12 cellular contexts compared by ENCODE assay signal in the genomic region with DNA sequence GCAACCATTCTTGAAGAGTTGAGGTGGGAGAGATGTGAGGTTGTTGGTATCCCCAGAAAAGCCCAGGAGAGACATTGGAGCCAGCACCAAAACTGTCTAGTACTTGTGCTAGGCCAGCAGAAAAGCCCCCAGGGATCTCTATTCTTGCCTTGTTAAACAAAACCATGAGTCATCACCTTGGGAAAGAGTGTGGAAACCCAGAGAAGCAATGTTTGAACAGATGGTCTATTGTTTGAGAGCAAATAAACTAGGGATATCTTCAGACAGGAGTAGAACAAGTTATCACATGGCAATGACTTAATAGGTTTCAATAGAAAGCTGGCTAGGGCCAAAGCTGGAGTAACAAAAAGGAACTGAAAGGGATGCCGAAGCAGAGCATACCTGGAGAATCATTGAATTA.
DNase-seq lines count a peak whose midpoint lies in the region; ATAC-seq and TF ChIP-seq lines count a peak whose summit lies in the region.
"Had no signal": no experiment of that assay in that cellular context is flagged by ENCODE, and none has a peak within 500 bp of the region (broad histone marks: within the 10 kb centered on the region; RNA-seq: fewer than 3 reads in every experiment).

No MANE protein-coding gene starts in this region.

- H3K9me3 Mint-ChIP-seq in CD8-positive, alpha-beta T cell = no peaks in the 10 kb centered on the region

- H3K79me2 ChIP-seq in mesendoderm (ENCODE audit: control insufficient read depth, insufficient read depth, low read length) = no peaks in the 10 kb centered on the region

- no peaks in the 10 kb centered on the region for H3K36me3 ChIP-seq in mesendoderm (ENCODE audit: control insufficient read depth, insufficient read depth, low read length)
- H3K36me3 ChIP-seq in CD8-positive, alpha-beta T cell (ENCODE audit: insufficient read depth, low read length) = no peaks in the 10 kb centered on the region
- H3K36me3 ChIP-seq: ascending aorta, Peyer's patch had no signal

- no CpG with 5 or more reads among the region's 1 CpG for WGBS in mesendoderm (ENCODE audit: extremely low coverage, insufficient coverage, low lambda C conversion rate)

- no peaks in the 10 kb centered on the region for H3K27me3 Mint-ChIP-seq in CD8-positive, alpha-beta T cell (ENCODE audit: low read depth)
- H3K27me3 Mint-ChIP-seq: activated CD4-positive, alpha-beta T cell treated with anti-CD3 and anti-CD28 coated beads, Interleukin-2, amount 10 ng/mL, durations not matched to agents 7 days and 5 days; progenitor cell of endocrine pancreas had no signal

- no peaks in the 10 kb centered on the region for H3K36me3 Mint-ChIP-seq in CD8-positive, alpha-beta T cell

- no peaks in the 10 kb centered on the region for H3K4me1 ChIP-seq in mesendoderm (ENCODE audit: control insufficient read depth, low read depth, low read length)
- H3K4me1 ChIP-seq in CD8-positive, alpha-beta T cell (ENCODE audit: insufficient read depth, low read length) = no peaks in the 10 kb centered on the region
- H3K4me1 ChIP-seq: ascending aorta, Peyer's patch had no signal

- H3K9ac ChIP-seq in mesendoderm (ENCODE audit: low read length) = no peak overlapping the region

- no peak overlapping the region for H2BK15ac ChIP-seq in mesendoderm (replicated peaks; ENCODE audit: low read depth)

- CTCF ChIA-PET in CD8-positive, alpha-beta T cell (lab: Charles Lee) = no interaction called here

- no peaks in the 10 kb centered on the region for H3K9me3 ChIP-seq in CD8-positive, alpha-beta T cell (ENCODE audit: low read length)
- H3K9me3 ChIP-seq: ascending aorta, Peyer's patch had no signal

- no peaks in the 10 kb centered on the region for H3K27me3 ChIP-seq in mesendoderm (ENCODE audit: insufficient read depth, low read length, poor library complexity)
- no peaks in the 10 kb centered on the region for H3K27me3 ChIP-seq in CD8-positive, alpha-beta T cell (ENCODE audit: insufficient read depth, low read length)
- H3K27me3 ChIP-seq: ascending aorta, Peyer's patch had no signal

- H3K4me3 ChIP-seq in mesendoderm (ENCODE audit: low read length) = no peak overlapping the region
- H3K4me3 ChIP-seq in CD8-positive, alpha-beta T cell (ENCODE audit: low read depth, low read length) = no peak overlapping the region
- H3K4me3 ChIP-seq: ascending aorta, Peyer's patch had no signal

- no peak for ATAC-seq in HG02970 (IDR thresholded peaks at IDR 0.05; ENCODE audit: low FRiP score, unreplicated experiment)
- ATAC-seq in CD8-positive, alpha-beta T cell = no peak

- no peaks in the 10 kb centered on the region for H3K4me1 Mint-ChIP-seq in CD8-positive, alpha-beta T cell (ENCODE audit: low read depth)

- H2AK5ac ChIP-seq in mesendoderm (ENCODE audit: low read length) = no peak overlapping the region

- POLR2A ChIA-PET in CD8-positive, alpha-beta T cell (lab: Charles Lee) = no interaction called here

- peak; percentile 24 for DNase-seq in GM03348 (ENCODE audit: low spot score)
- DNase-seq in NCI-H2107 (lab: John Stamatoyannopoulos, UW) = peak; percentile 21
- DNase-seq in astrocyte of the hippocampus (ENCODE audit: low read depth, low spot score) = peak; percentile 68
- DNase-seq in mesendoderm = peak; percentile 19
- DNase-seq in HuH-7 (ENCODE audit: low spot score) = no peak
- no peak for DNase-seq in CD8-positive, alpha-beta T cell
- DNase-seq in anterior cingulate cortex (lab: John Stamatoyannopoulos, UW) = no peak
- DNase-seq: activated CD4-positive, alpha-beta T cell treated with anti-CD3 and anti-CD28 coated beads, Interleukin-2, amount 10 ng/mL, durations not matched to agents 7 days and 5 days; Peyer's patch had no signal

- no peak overlapping the region for H3K18ac ChIP-seq in mesendoderm (ENCODE audit: low read length)

- intact Hi-C loops in CD8-positive, alpha-beta T cell (cut with DNase I, micrococcal nuclease) = no loop called here

- H2BK120ac ChIP-seq in mesendoderm (ENCODE audit: low read depth, low read length) = no peak overlapping the region

- no peak overlapping the region for H3K4ac ChIP-seq in mesendoderm (ENCODE audit: low read depth, low read length)

- TF ChIP-seq CTCF in CD8-positive, alpha-beta T cell (IDR thresholded peaks at IDR 0.05) = no peak

- H4K5ac ChIP-seq in mesendoderm (ENCODE audit: low read length) = no peak overlapping the region

- no peak overlapping the region for H3K23ac ChIP-seq in mesendoderm (ENCODE audit: low read length)

- no peak overlapping the region for H3K27ac Mint-ChIP-seq in CD8-positive, alpha-beta T cell
- H3K27ac Mint-ChIP-seq: activated CD4-positive, alpha-beta T cell treated with anti-CD3 and anti-CD28 coated beads, Interleukin-2, amount 10 ng/mL, durations not matched to agents 7 days and 5 days; progenitor cell of endocrine pancreas had no signal

- no peak overlapping the region for H3K27ac ChIP-seq in mesendoderm (ENCODE audit: low read depth, low read length)
- H3K27ac ChIP-seq in CD8-positive, alpha-beta T cell (ENCODE audit: low read depth, low read length) = no peak overlapping the region
- H3K27ac ChIP-seq: ascending aorta, Peyer's patch had no signal

- no peaks in the 10 kb centered on the region for H3K79me1 ChIP-seq in mesendoderm (ENCODE audit: low read length)

- H2BK5ac ChIP-seq in mesendoderm (ENCODE audit: low read length) = no peak overlapping the region

- H3K4me3 Mint-ChIP-seq in CD8-positive, alpha-beta T cell = no peak overlapping the region
- H3K4me3 Mint-ChIP-seq: activated CD4-positive, alpha-beta T cell treated with anti-CD3 and anti-CD28 coated beads, Interleukin-2, amount 10 ng/mL, durations not matched to agents 7 days and 5 days had no signal

- H3K56ac ChIP-seq in mesendoderm (ENCODE audit: low read length) = no peak overlapping the region

- no peak overlapping the region for H4K8ac ChIP-seq in mesendoderm (ENCODE audit: low read depth, low read length)

- H3K4me2 ChIP-seq in mesendoderm (ENCODE audit: low read length) = no peak overlapping the region

Comparison
In these comparisons a context has a peak if more than half of its experiments do, and no peak if none do; other contexts are left out.
1. DNase-seq: peak in GM03348 (single experiment), NCI-H2107 (single experiment), astrocyte of the hippocampus (single experiment) and mesendoderm (single experiment); none in HuH-7 (single experiment), CD8-positive, alpha-beta T cell (0 of 7) and anterior cingulate cortex (0 of 58).